Comparison of ENCODE assay signal across 27 cellular contexts in genomic region chr12:119075222-119075787, GRCh38.
"Had no signal": no experiment of that assay in that cellular context is flagged by ENCODE, and none has a peak within 500 bp of the region (broad histone marks: within the 10 kb centered on the region; RNA-seq: fewer than 3 reads in every experiment).

No MANE protein-coding gene starts in this region.

- H3K4me3 ChIP-seq: adrenal gland, breast epithelium, coronary artery, dorsolateral prefrontal cortex, esophagus muscularis mucosa, gastroesophageal sphincter, heart right ventricle had no signal

- H3K36me3 ChIP-seq: adrenal gland, breast epithelium, esophagus muscularis mucosa, gastroesophageal sphincter, heart right ventricle had no signal

- H3K27me3 ChIP-seq: adrenal gland had no signal

- H3K27ac ChIP-seq: breast epithelium, coronary artery, esophagus muscularis mucosa, gastroesophageal sphincter, heart right ventricle had no signal

- H3K9me3 ChIP-seq: adrenal gland, breast epithelium, esophagus muscularis mucosa, gastroesophageal sphincter, heart right ventricle had no signal

- H3K4me1 ChIP-seq: adrenal gland, breast epithelium, esophagus muscularis mucosa, gastroesophageal sphincter, heart right ventricle had no signal

- DNase-seq: activated CD4-positive, alpha-beta memory T cell treated with anti-CD3 and anti-CD28 coated beads for 36 hours; activated CD4-positive, alpha-beta T cell treated with anti-CD3 and anti-CD28 coated beads for 36 hours; activated CD4-positive, alpha-beta T cell treated with anti-CD3 and anti-CD28 coated beads, Interleukin-2, amount 10 ng/mL, durations not matched to agents 24 days and 14 days; activated CD4-positive, CD25-positive, alpha-beta regulatory T cell; activated CD4-positive, CD25-positive, alpha-beta regulatory T cell treated with anti-CD3 and anti-CD28 coated beads, Interleukin-2, amount 50 U/mL, for 72 hours; activated CD8-positive, alpha-beta memory T cell treated with anti-CD3 and anti-CD28 coated beads, Interleukin-2, amount 10 ng/mL, durations not matched to agents 7 days and 5 days; activated CD8-positive, alpha-beta memory T cell treated with anti-CD3 and anti-CD28 coated beads, Interleukin-2, amount 50 U/mL, for 4 hours; activated CD8-positive, alpha-beta T cell treated with anti-CD3 and anti-CD28 coated beads, Interleukin-2, amount 10 ng/mL, durations not matched to agents 7 days and 5 days; activated effector memory CD4-positive, alpha-beta T cell treated with anti-CD3 and anti-CD28 coated beads, Interleukin-2, amount 50 U/mL, for 16 hours; activated naive CD4-positive, alpha-beta T cell treated with anti-CD3 and anti-CD28 coated beads for 36 hours; activated naive CD8-positive, alpha-beta T cell treated with anti-CD3 and anti-CD28 coated beads for 36 hours; activated naive CD8-positive, alpha-beta T cell treated with anti-CD3 and anti-CD28 coated beads, Interleukin-2, amount 50 U/mL, for 24 hours; activated T-cell treated with anti-CD3 and anti-CD28 coated beads, Interleukin-2, amount 50 U/mL, for 1 hour; activated T-cell treated with anti-CD3 and anti-CD28 coated beads, Interleukin-2, amount 50 U/mL, for 48 hours; adrenal gland; amygdala; aorta; dorsolateral prefrontal cortex; effector memory CD8-positive, alpha-beta T cell; erythroblast; foreskin melanocyte; heart right ventricle; T-helper 2 cell had no signal

- ATAC-seq: activated CD4-positive, alpha-beta T cell treated with anti-CD3 and anti-CD28 coated beads for 36 hours; activated CD8-positive, alpha-beta memory T cell treated with anti-CD3 and anti-CD28 coated beads, Interleukin-2, amount 10 ng/mL, durations not matched to agents 7 days and 5 days; activated CD8-positive, alpha-beta T cell treated with anti-CD3 and anti-CD28 coated beads, Interleukin-2, amount 10 ng/mL, durations not matched to agents 7 days and 5 days; activated naive CD8-positive, alpha-beta T cell treated with anti-CD3 and anti-CD28 coated beads, Interleukin-2, amount 50 U/mL, for 24 hours; effector memory CD8-positive, alpha-beta T cell; gastroesophageal sphincter; heart right ventricle had no signal
